ENCODE assay signal across 21 cellular contexts in genomic region chr1:204337047-204337446, GRCh38. TPM values are rescaled to one million over a fixed set of nuclear protein-coding genes. Genes with fewer than 3 reads are reported as not detected.
A peak's percentile ranks its signal among the peaks of the same experiment; 100 is the strongest.
DNase-seq lines count a peak whose midpoint lies in the region; FAIRE-seq and TF ChIP-seq lines count a peak whose summit lies in the region.
"Had no signal": no experiment of that assay in that cellular context is flagged by ENCODE, and none has a peak within 500 bp of the region (broad histone marks: within the 10 kb centered on the region; RNA-seq: fewer than 3 reads in every experiment).

No MANE protein-coding gene starts in this region.

- H2BK15ac ChIP-seq in H1 (ENCODE audit: low read length) (0 out of 2 replicates have a peak overlapping the region, but pooled peaks have one; percentile 13), mesenchymal stem cell (ENCODE audit: low read depth, poor library complexity, severe bottlenecking) (no peak overlapping the region)

- H3K18ac ChIP-seq in H1 (ENCODE audit: extremely low read depth, low read length) (peak overlapping the region; percentile 2), mesenchymal stem cell (ENCODE audit: low read depth in 1 of 2, low read length in 2 of 2) (peak overlapping the region in 1 of 2 experiments; percentile 28)

- peaks cover 16% of the 10 kb centered on the region; the same call in 1 of the 2 replicates for H3K79me2 ChIP-seq in GM23248 (ENCODE audit: insufficient read depth)
- H3K79me2 ChIP-seq in H1 (ENCODE audit: control insufficient read depth in 1 of 2, insufficient read depth in 2 of 2, low read length in 2 of 2) = no peaks in the 10 kb centered on the region
- H3K79me2 ChIP-seq in hepatocyte = peaks cover 58% of the 10 kb centered on the region

- in situ Hi-C loops in GM23248 (cut with MboI) = no loop called here

- no peak for TF ChIP-seq RAD21 in H1 (IDR thresholded peaks at IDR 0.05 in 1 of 2, conservative IDR thresholded peaks at IDR 0.05 in 1 of 2; ENCODE audit: low read depth in 2 of 2, low read length in 2 of 2)

- no peak for TF ChIP-seq POLR2A in H1 (IDR thresholded peaks at IDR 0.05; ENCODE audit: control extremely low read depth in 1 of 2, low read depth in 2 of 2, low read length in 2 of 2)
- no peak for TF ChIP-seq POLR2A in testis (IDR thresholded peaks at IDR 0.05)

- H3K79me1 ChIP-seq in H1 (ENCODE audit: low read depth, low read length) (no peaks in the 10 kb centered on the region), mesenchymal stem cell (replicated peaks; ENCODE audit: low read length, poor library complexity, severe bottlenecking) (no peaks in the 10 kb centered on the region)

- H3K4me3 ChIP-seq in GM23248 (peak overlapping the region; percentile 69), HUES48 (ENCODE audit: low read depth, low read length) (no peak overlapping the region), H1 (ENCODE audit: extremely low read depth in 1 of 4, insufficient read depth in 2 of 4, low read depth in 3 of 4, low read length in 4 of 4) (no peak overlapping the region), mesenchymal stem cell (ENCODE audit: insufficient read depth in 1 of 2, low read depth in 1 of 2, low read length in 2 of 2) (peak overlapping the region in 1 of 2 experiments; percentile 29), testis (no peak overlapping the region), hepatocyte (no peak overlapping the region)
- H3K4me3 ChIP-seq: A549, GM12878 had no signal

- no peaks in the 10 kb centered on the region for H3K27me3 ChIP-seq in GM23248 (replicated peaks; ENCODE audit: insufficient read depth)
- no peaks in the 10 kb centered on the region for H3K27me3 ChIP-seq in HUES48 (ENCODE audit: control insufficient read depth, insufficient read depth, low read length)
- H3K27me3 ChIP-seq in H1 (replicated peaks in 1 of 4; ENCODE audit: control insufficient read depth in 3 of 4, extremely low read depth in 1 of 4, insufficient read depth in 3 of 4, low read length in 3 of 4) = peaks cover 0 to 2% (median 0%) of the 10 kb centered on the region in 4 experiments; a peak in 3 of 7 replicates
- peaks cover 23 to 74% of the 10 kb centered on the region in 2 experiments for H3K27me3 ChIP-seq in mesenchymal stem cell (ENCODE audit: control insufficient read depth in 1 of 2, insufficient read depth in 1 of 2, low read length in 2 of 2)
- H3K27me3 ChIP-seq in testis = no peaks in the 10 kb centered on the region
- H3K27me3 ChIP-seq in hepatocyte = no peaks in the 10 kb centered on the region

- H2AFZ ChIP-seq in GM23248 = peak overlapping the region; percentile 88
- H2AFZ ChIP-seq in H1 (ENCODE audit: low read length) = no peak overlapping the region
- no peak overlapping the region for H2AFZ ChIP-seq in mesenchymal stem cell (ENCODE audit: low read depth, low read length)
- no peak overlapping the region for H2AFZ ChIP-seq in hepatocyte

- H3K27ac ChIP-seq in GM23248 (peak overlapping the region; percentile 83), HUES48 (ENCODE audit: low read depth, low read length) (peak overlapping the region; percentile 84), H1 (ENCODE audit: low read depth, low read length) (no peak overlapping the region; the same call in 1 of the 2 replicates), mesenchymal stem cell (ENCODE audit: low read length, poor library complexity, severe bottlenecking) (no peak overlapping the region), testis (no peak overlapping the region), hepatocyte (no peak overlapping the region)
- H3K27ac ChIP-seq: A549 had no signal

- H2BK120ac ChIP-seq in H1 (replicated peaks; ENCODE audit: low read depth, low read length) (peak overlapping the region; percentile 89), mesenchymal stem cell (ENCODE audit: low read depth, low read length) (no peak overlapping the region)

- H3K4me1 ChIP-seq in GM23248 (ENCODE audit: insufficient read depth) (peaks cover 37% of the 10 kb centered on the region), HUES48 (ENCODE audit: control insufficient read depth, insufficient read depth, low read length) (peaks cover 47% of the 10 kb centered on the region), H1 (replicated peaks in 1 of 4; ENCODE audit: control insufficient read depth in 3 of 4, insufficient read depth in 4 of 4, low read length in 3 of 4) (peaks cover 25 to 42% (median 35%) of the 10 kb centered on the region in 4 experiments), mesenchymal stem cell (ENCODE audit: control insufficient read depth, insufficient read depth, low read depth, low read length) (no peaks in the 10 kb centered on the region), testis (peaks cover 35% of the 10 kb centered on the region), hepatocyte (ENCODE audit: insufficient read depth) (peaks cover 52% of the 10 kb centered on the region)

- TF ChIP-seq EP300 in H1 (IDR thresholded peaks at IDR 0.05; ENCODE audit: borderline replicate concordance in 1 of 2, low read depth in 2 of 2, low read length in 2 of 2) = no peak

- H2AK5ac ChIP-seq in H1 (ENCODE audit: low read depth, low read length) (no peak overlapping the region), mesenchymal stem cell (ENCODE audit: low read length, severe bottlenecking) (no peak overlapping the region)

- peaks cover 23% of the 10 kb centered on the region for H3F3A ChIP-seq in GM23248 (ENCODE audit: insufficient read depth)

- no peak for TF ChIP-seq CTCF in H1 (IDR thresholded peaks at IDR 0.05; ENCODE audit: control extremely low read depth in 1 of 3, insufficient read depth in 1 of 3, low read depth in 1 of 3, low read length in 3 of 3)
- no peak for TF ChIP-seq CTCF in testis (IDR thresholded peaks at IDR 0.05)
- TF ChIP-seq CTCF in hepatocyte (IDR thresholded peaks at IDR 0.05; ENCODE audit: poor library complexity) = no peak

- H3K9me3 ChIP-seq in GM23248 (ENCODE audit: low read depth) (no peaks in the 10 kb centered on the region), HUES48 (ENCODE audit: control insufficient read depth, insufficient read depth, low read length) (no peaks in the 10 kb centered on the region), H1 (ENCODE audit: insufficient read depth in 2 of 2, low read depth in 1 of 2, low read length in 1 of 2) (no peaks in the 10 kb centered on the region), mesenchymal stem cell (ENCODE audit: control insufficient read depth, low read length) (no peaks in the 10 kb centered on the region), testis (no peaks in the 10 kb centered on the region), hepatocyte (ENCODE audit: low read depth) (no peaks in the 10 kb centered on the region)
- H3K9me3 ChIP-seq: A549 had no signal

- H4K8ac ChIP-seq in H1 (ENCODE audit: extremely low read depth, insufficient read depth, low read length) (no peak overlapping the region), mesenchymal stem cell (ENCODE audit: low read length) (no peak overlapping the region)

- H3K23ac ChIP-seq in H1 (ENCODE audit: insufficient read length) (no peak overlapping the region), mesenchymal stem cell (ENCODE audit: low read length in 2 of 2) (no peak overlapping the region)

- H3K4ac ChIP-seq in H1 (replicated peaks; ENCODE audit: insufficient read length, low read depth, low read length) (no peak overlapping the region), mesenchymal stem cell (ENCODE audit: low read depth in 1 of 2, low read length in 2 of 2) (no peak overlapping the region)

- H2BK12ac ChIP-seq in H1 (ENCODE audit: low read depth, low read length) (peak overlapping the region; percentile 82), mesenchymal stem cell (ENCODE audit: low read length in 2 of 2) (peak overlapping the region in 1 of 2 experiments; percentile 47)

- WGBS in GM23248 (ENCODE audit: low coverage in 1 of 2, low lambda C conversion rate in 2 of 2, missing lambda C conversion rate in 2 of 2), 2 experiments = 19 to 26% methylated on average over 3 of the region's 3 CpGs
- 74% methylated on average over 3 of the region's 3 CpGs; no CpG with 5 or more reads in 1 of the 2 experiments for WGBS in H1 (ENCODE audit: extremely low coverage in 1 of 2, insufficient coverage in 1 of 2, insufficient read length in 1 of 2, insufficient replicate concordance in 2 of 2, low coverage in 1 of 2, low lambda C conversion rate in 2 of 2, missing lambda C conversion rate in 1 of 2), 2 experiments
- 95% methylated on average over 3 of the region's 3 CpGs for whole genome bisulfite sequencing in mesenchymal stem cell
- 78 to 80% methylated on average over 3 of the region's 3 CpGs for WGBS in testis, 2 donors
- WGBS in hepatocyte (ENCODE audit: low lambda C conversion rate, missing lambda C conversion rate) = 88% methylated on average over 3 of the region's 3 CpGs

- H4K20me1 ChIP-seq in GM23248 (ENCODE audit: insufficient read depth) = no peaks in the 10 kb centered on the region
- no peaks in the 10 kb centered on the region for H4K20me1 ChIP-seq in H1 (replicated peaks in 1 of 2; ENCODE audit: control insufficient read depth in 1 of 2, insufficient read depth in 2 of 2, low read length in 2 of 2)
- no peaks in the 10 kb centered on the region for H4K20me1 ChIP-seq in hepatocyte (ENCODE audit: insufficient read depth, poor library complexity, severe bottlenecking)

- H3K9me2 ChIP-seq in GM23248 (ENCODE audit: insufficient read depth) (no peaks in the 10 kb centered on the region), hepatocyte (replicated peaks; ENCODE audit: insufficient read depth) (no peaks in the 10 kb centered on the region)

- peak overlapping the region; percentile 67 for H4K91ac ChIP-seq in H1 (replicated peaks; ENCODE audit: insufficient read length, low read length)
- H4K91ac ChIP-seq in mesenchymal stem cell (ENCODE audit: low read length) = no peak overlapping the region

- H3K36me3 ChIP-seq in GM23248 (ENCODE audit: low read depth) (no peaks in the 10 kb centered on the region), HUES48 (ENCODE audit: control insufficient read depth, insufficient read depth, low read length) (no peaks in the 10 kb centered on the region), H1 (ENCODE audit: control insufficient read depth in 2 of 4, insufficient read depth in 4 of 4, low read length in 3 of 4) (no peaks in the 10 kb centered on the region), mesenchymal stem cell (ENCODE audit: control insufficient read depth in 1 of 2, insufficient read depth in 2 of 2, low read depth in 1 of 2, low read length in 2 of 2) (no peaks in the 10 kb centered on the region), testis (ENCODE audit: low read depth, missing control alignments) (no peaks in the 10 kb centered on the region), hepatocyte (replicated peaks; ENCODE audit: insufficient read depth, low read depth) (no peaks in the 10 kb centered on the region)

- intact Hi-C loops in testis (cut with DNase I; ENCODE audit: low total_unique reads) = no loop called here

- POLR2A ChIA-PET in H1 (lab: Charles Lee; ENCODE audit: partially characterized antibody) = interaction anchor here (0.7 kb wide), 1 partner anchor 13 kb away, joined by 3 read pairs; no protein-coding TSS in a partner anchor

- no peak overlapping the region for H3K56ac ChIP-seq in H1 (replicated peaks; ENCODE audit: insufficient read length, low read depth, low read length)

- H3K23me2 ChIP-seq in H1 (ENCODE audit: low read depth, low read length) = no peaks in the 10 kb centered on the region

- peak overlapping the region; percentile 86 for H2BK20ac ChIP-seq in H1 (ENCODE audit: low read length)

- no peak overlapping the region for H4K5ac ChIP-seq in H1 (ENCODE audit: insufficient read length, low read depth, low read length)

- H3K14ac ChIP-seq in H1 (ENCODE audit: insufficient read length) = no peak overlapping the region
- H3K14ac ChIP-seq in mesenchymal stem cell (ENCODE audit: low read length in 2 of 2) = no peak overlapping the region

- FAIRE-seq in H1 (lab: Jason Lieb, UNC) = no peak
- FAIRE-seq: A549, GM12878, GM19239, H54 had no signal

- H3K4me2 ChIP-seq in GM23248 (ENCODE audit: unreplicated experiment) = peak overlapping the region; percentile 80
- peak overlapping the region; percentile 47 to 51; a peak in 3 of 4 replicates for H3K4me2 ChIP-seq in H1 (ENCODE audit: insufficient read depth in 1 of 2, low read depth in 2 of 2, low read length in 2 of 2)
- H3K4me2 ChIP-seq in mesenchymal stem cell (ENCODE audit: low read length, poor library complexity, severe bottlenecking) = no peak overlapping the region
- no peak overlapping the region for H3K4me2 ChIP-seq in hepatocyte
- H3K4me2 ChIP-seq: A549 had no signal

- CTCF ChIA-PET in H1 (lab: Charles Lee; ENCODE audit: partially characterized antibody) = interaction anchor here (0.9 to 1.9 kb wide), 5 partner anchors 11 to 124 kb away, joined by 3 to 5 read pairs (median 4); partner anchors contain the start of gene GOLT1A

- peak overlapping the region; percentile 96 for H2BK5ac ChIP-seq in H1 (ENCODE audit: low read depth, low read length)
- H2BK5ac ChIP-seq in mesenchymal stem cell (ENCODE audit: low read depth, low read length, poor library complexity, severe bottlenecking) = no peak overlapping the region

- DNase-seq in GM23248 (peak; percentile 71), H1 (ENCODE audit: low read depth in 1 of 2, low spot score in 2 of 2) (no peak), mesenchymal stem cell (no peak), testis (no peak), kidney glomerular epithelial cell (lab: John Stamatoyannopoulos, UW) (no peak), hepatocyte (ENCODE audit: low spot score) (no peak)
- no peak for DNase-seq in NK-92 treated with Interleukin-12 subunit alpha and Interleukin-12 subunit beta, amount 100 ng/mL, for 24 hours (lab: John Stamatoyannopoulos, UW)
- DNase-seq: CD8-positive, alpha-beta memory T cell; DMS53; EL; Karpas-422; NCI-H1417 treated with DMSO at 0.1 percent for 48 hours; NCI-H187 treated with DMSO at 0.1 percent for 48 hours; NCI-H226; NCI-H524 treated with DMSO at 0.1 percent for 48 hours had no signal

- H3K9ac ChIP-seq in GM23248 (peak overlapping the region; percentile 78), HUES48 (ENCODE audit: low read depth, low read length) (no peak overlapping the region; the same call in 1 of the 2 replicates), H1 (replicated peaks in 1 of 4; ENCODE audit: extremely low read depth in 1 of 4, low read depth in 3 of 4, low read length in 3 of 4) (no peak overlapping the region), mesenchymal stem cell (ENCODE audit: low read length) (peak overlapping the region; percentile 17)

RNA-seq across cellular contexts. Expression of gene PLEKHA6, which starts 22.7 kb away (rescaled TPM):
- 7.3 and 8.3 TPM in 2 replicates for total RNA-seq in GM23248 (2014; rRNA removed; shearing (Covaris generic))
- polyA plus RNA-seq in GM23248 (2016; fragmentation: Nextera tagmentation; extraction: Ambion mirVana) = 4.5 and 5.5 TPM in 2 replicates
- 17.0 and 20.2 TPM in 2 replicates for total RNA-seq in H1 (2021; fragmentation: NEBNext Ultra II Directional; extraction: Animal tissue kit (Norgen Biotek cat#: 25700))
- 4.8 and 7.6 TPM in 2 replicates for polyA plus RNA-seq in H1 (2011; rRNA removed)
- polyA plus RNA-seq in H1 (2011; cell fraction: cytosol; rRNA removed) = 4.3 TPM
- 14.4 TPM for polyA plus RNA-seq in H1 (2011; cell fraction: nucleus; rRNA removed)
- polyA plus RNA-seq in H1 (2012, experiment 1 of 2) = 6.7 to 8.7 TPM (median 7.6 TPM) in 4 replicates
- polyA plus RNA-seq in H1 (2012, experiment 2 of 2) = 5.8 TPM
- 5.4 TPM for polyA plus RNA-seq in H1 (2013, experiment 1 of 2)
- 5.0 TPM for polyA plus RNA-seq in H1 (2013, experiment 2 of 2)
- 5.3 and 6.3 TPM in 2 replicates for polyA minus RNA-seq in H1 (2011; rRNA and poly(A)+ RNA removed)
- polyA minus RNA-seq in H1 (2011; cell fraction: cytosol; rRNA and poly(A)+ RNA removed) = 7.0 TPM
- 8.2 TPM for polyA minus RNA-seq in H1 (2011; cell fraction: nucleus; rRNA and poly(A)+ RNA removed)
- polyA plus RNA-seq in mesenchymal stem cell (2013, experiment 1 of 2) = 4.0 TPM
- 4.8 TPM for polyA plus RNA-seq in mesenchymal stem cell (2013, experiment 2 of 2)
- 10 to 100 TPM in 1 of 2 donors, 1 to 10 TPM in 1; 5.9 to 14.7 TPM for total RNA-seq in testis
- polyA plus RNA-seq in testis (ENCODE audit: insufficient read depth, low read depth, low replicate concordance) = 10.0 TPM
- 14.3 and 31.5 TPM in 2 replicates for total RNA-seq in hepatocyte
- polyA plus RNA-seq in hepatocyte = 12.4 and 14.3 TPM in 2 replicates
- total RNA-seq: SK-MEL-5 had no signal
- polyA plus RNA-seq: CD8-positive, alpha-beta memory T cell had no signal

Comparison
In these comparisons a context has a peak if more than half of its experiments do, and no peak if none do; other contexts are left out.
1. H3K27ac ChIP-seq: peak in GM23248 (single experiment) and HUES48 (single experiment); none in H1 (single experiment), mesenchymal stem cell (single experiment), testis (0 of 2) and hepatocyte (single experiment).
2. H3K4me2 ChIP-seq: peak in GM23248 (single experiment) and H1 (2 of 2); none in mesenchymal stem cell (single experiment) and hepatocyte (single experiment).
3. H3K9ac ChIP-seq: peak in GM23248 (single experiment) and mesenchymal stem cell (single experiment); none in HUES48 (single experiment) and H1 (0 of 4).